In genomic region chr6:135182120-135182992, GRCh38 we compare ENCODE assay signal across 8 cellular contexts. TPM values are rescaled to one million over a fixed set of nuclear protein-coding genes. Genes with fewer than 3 reads are reported as not detected.
DNase-seq lines count a peak whose midpoint lies in the region; ATAC-seq and TF ChIP-seq lines count a peak whose summit lies in the region.

No MANE protein-coding gene starts in this region.

- no peak for TF ChIP-seq CTCF in GM12875 (IDR thresholded peaks at IDR 0.05; ENCODE audit: borderline replicate concordance, insufficient read depth, low read depth, low read length)
- TF ChIP-seq CTCF in H9 (conservative IDR thresholded peaks at IDR 0.05): no peak
- TF ChIP-seq CTCF in fibroblast of mammary gland (conservative IDR thresholded peaks at IDR 0.05; ENCODE audit: control insufficient read depth, insufficient read depth, low read depth, low read length): no peak
- no peak for TF ChIP-seq CTCF in omental fat pad (IDR thresholded peaks at IDR 0.05)

- no peaks in the 10 kb centered on the region for H3K79me1 ChIP-seq in H9 (ENCODE audit: insufficient read depth, low read depth, low read length, poor library complexity, severe bottlenecking)

- no peaks in the 10 kb centered on the region for H4K20me1 ChIP-seq in H9 (ENCODE audit: control insufficient read depth, insufficient read depth, insufficient read length)

- H2BK20ac ChIP-seq in H9 (ENCODE audit: low read depth, low read length, poor library complexity, severe bottlenecking): no peak overlapping the region

- peaks cover 41% of the 10 kb centered on the region for H3K27me3 Mint-ChIP-seq in H9 (ENCODE audit: low read depth)
- no peaks in the 10 kb centered on the region for H3K27me3 Mint-ChIP-seq in activated CD8-positive, alpha-beta memory T cell treated with anti-CD3 and anti-CD28 coated beads, Interleukin-2, amount 10 ng/mL, durations not matched to agents 7 days and 5 days

- peaks cover 2% of the 10 kb centered on the region; the same call in 1 of the 2 replicates for H3K4me1 ChIP-seq in H9 (ENCODE audit: insufficient read depth, low read length)

- peak overlapping the region; percentile 83 for H3K4me3 ChIP-seq in GM12875 (ENCODE audit: low read depth, low read length)
- H3K4me3 ChIP-seq in fibroblast of mammary gland (ENCODE audit: control insufficient read depth, low read depth, low read length): peak overlapping the region; percentile 47

- peaks cover 0 to 16% (median 13%) of the 10 kb centered on the region in 3 experiments; a peak in 5 of 7 replicates for H3K36me3 Mint-ChIP-seq in H9 (ENCODE audit: insufficient read depth in 1 of 3, low read depth in 3 of 3)
- peaks cover 27% of the 10 kb centered on the region for H3K36me3 Mint-ChIP-seq in activated CD8-positive, alpha-beta memory T cell treated with anti-CD3 and anti-CD28 coated beads, Interleukin-2, amount 10 ng/mL, durations not matched to agents 7 days and 5 days

- no peak overlapping the region for H3K18ac ChIP-seq in H9 (ENCODE audit: insufficient read length, low read depth, low read length)

- H3K27me3 ChIP-seq in H9 (ENCODE audit: insufficient read depth, low read length): peaks cover 7% of the 10 kb centered on the region; the same call in 1 of the 2 replicates

- peaks cover 0 to 3% of the 10 kb centered on the region in 2 experiments; a peak in 2 of 5 replicates for H3K9me3 Mint-ChIP-seq in H9
- no peaks in the 10 kb centered on the region for H3K9me3 Mint-ChIP-seq in activated CD8-positive, alpha-beta memory T cell treated with anti-CD3 and anti-CD28 coated beads, Interleukin-2, amount 10 ng/mL, durations not matched to agents 7 days and 5 days (ENCODE audit: low read depth)

- peaks cover 16 to 23% of the 10 kb centered on the region in 2 experiments for H3K4me1 Mint-ChIP-seq in H9
- peaks cover 30% of the 10 kb centered on the region for H3K4me1 Mint-ChIP-seq in activated CD8-positive, alpha-beta memory T cell treated with anti-CD3 and anti-CD28 coated beads, Interleukin-2, amount 10 ng/mL, durations not matched to agents 7 days and 5 days

- H4K8ac ChIP-seq in H9 (replicated peaks; ENCODE audit: insufficient read length, low read depth, low read length): no peak overlapping the region

- CTCF ChIA-PET in activated CD8-positive, alpha-beta memory T cell treated with anti-CD3 and anti-CD28 coated beads, Interleukin-2, amount 10 ng/mL, durations not matched to agents 7 days and 5 days (lab: Charles Lee): interaction anchor here (0.6 to 6.0 kb wide), 23 partner anchors 11 to 275 kb away, joined by 3 to 68 read pairs (median 7); partner anchors contain the start of gene HBS1L

- H2BK120ac ChIP-seq in H9 (ENCODE audit: low read depth, low read length, poor library complexity, severe bottlenecking): no peak overlapping the region

- H4K5ac ChIP-seq in H9 (ENCODE audit: insufficient read length, low read depth, low read length): no peak overlapping the region

- H3K23ac ChIP-seq in H9 (ENCODE audit: insufficient read length, low read depth, low read length): no peak overlapping the region

- ATAC-seq in activated CD8-positive, alpha-beta memory T cell treated with anti-CD3 and anti-CD28 coated beads, Interleukin-2, amount 10 ng/mL, durations not matched to agents 7 days and 5 days: peak; percentile 21
- ATAC-seq in omental fat pad (ENCODE audit: low FRiP score): peak; percentile 14

- H3K4me2 ChIP-seq in H9 (ENCODE audit: insufficient read depth, insufficient read length, low read length): peak overlapping the region; percentile 91

- H3K27ac Mint-ChIP-seq in H9: no peak overlapping the region
- peak overlapping the region; percentile 90 for H3K27ac Mint-ChIP-seq in activated CD8-positive, alpha-beta memory T cell treated with anti-CD3 and anti-CD28 coated beads, Interleukin-2, amount 10 ng/mL, durations not matched to agents 7 days and 5 days

- H3K4ac ChIP-seq in H9 (ENCODE audit: low read depth, low read length): no peak overlapping the region

- H3K56ac ChIP-seq in H9 (ENCODE audit: insufficient read length, low read depth, low read length): no peak overlapping the region

- H3K23me2 ChIP-seq in H9 (ENCODE audit: insufficient read length, low read depth, low read length, poor library complexity, severe bottlenecking): peaks cover 30% of the 10 kb centered on the region

- no peak overlapping the region for H2AK5ac ChIP-seq in H9 (ENCODE audit: insufficient read length, low read length)

- H3K27ac ChIP-seq in H9 (ENCODE audit: insufficient read length, low read depth, low read length): no peak overlapping the region

- no peak overlapping the region for H2BK12ac ChIP-seq in H9 (ENCODE audit: insufficient read length, low read depth, low read length)

- no peak overlapping the region; the same call in 1 of the 2 replicates for H3K14ac ChIP-seq in H9 (ENCODE audit: insufficient read depth, low read length)

- no peak overlapping the region for H3T11ph ChIP-seq in H9 (ENCODE audit: low read length)

- H3K9me3 ChIP-seq in H9 (ENCODE audit: control insufficient read depth, low read depth, low read length): no peaks in the 10 kb centered on the region

- H2AFZ ChIP-seq in H9 (ENCODE audit: low read length): no peak overlapping the region

- H3K4me3 Mint-ChIP-seq in H9: peak overlapping the region; percentile 71 to 89
- peak overlapping the region; percentile 97 for H3K4me3 Mint-ChIP-seq in activated CD8-positive, alpha-beta memory T cell treated with anti-CD3 and anti-CD28 coated beads, Interleukin-2, amount 10 ng/mL, durations not matched to agents 7 days and 5 days

- H4K91ac ChIP-seq in H9 (ENCODE audit: insufficient read length, low read depth, low read length): no peak overlapping the region

- no peak overlapping the region for H2BK15ac ChIP-seq in H9 (ENCODE audit: low read depth, low read length)

- H3K9ac ChIP-seq in H9 (ENCODE audit: extremely low read depth, insufficient read length, low read length): peak overlapping the region; percentile 36

- peak; percentile 42 for DNase-seq in H9
- DNase-seq in NAMALWA (ENCODE audit: low spot score): peak; percentile 64
- peak; percentile 65 for DNase-seq in activated CD8-positive, alpha-beta memory T cell treated with anti-CD3 and anti-CD28 coated beads, Interleukin-2, amount 10 ng/mL, durations not matched to agents 7 days and 5 days
- DNase-seq in fibroblast of mammary gland (ENCODE audit: low read depth): no peak
- DNase-seq in omental fat pad (ENCODE audit: low spot score): no peak
- DNase-seq in middle frontal gyrus (ENCODE audit: extremely low spot score, low spot score): no peak
- no peak for DNase-seq in superior temporal gyrus (ENCODE audit: extremely low spot score)

- WGBS in H9 (ENCODE audit: extremely low coverage, insufficient read length, low lambda C conversion rate): no CpG with 5 or more reads among the region's 77 CpGs

- H2BK5ac ChIP-seq in H9 (ENCODE audit: insufficient read length, low read length): no peak overlapping the region

- H3K79me2 ChIP-seq in H9 (ENCODE audit: insufficient read depth, low read length): no peaks in the 10 kb centered on the region

RNA-seq across cellular contexts. Expression of gene MYB, which starts 1.2 kb away (rescaled TPM):
- total RNA-seq in H9 (2021): 5.8 and 6.7 TPM in 2 replicates
- total RNA-seq in activated CD8-positive, alpha-beta memory T cell treated with anti-CD3 and anti-CD28 coated beads, Interleukin-2, amount 10 ng/mL, durations not matched to agents 7 days and 5 days: 10 to 100 TPM; 47.0 to 73.6 TPM
- total RNA-seq in omental fat pad: under 1 TPM in 3 of 4 donors, not detected in 1; 0.50 to 0.96 (median 0.56) TPM

Comparison
In these comparisons a context has a peak if more than half of its experiments do, and no peak if none do; other contexts are left out.
1. DNase-seq: peak in H9 (single experiment), NAMALWA (single experiment) and activated CD8-positive, alpha-beta memory T cell treated with anti-CD3 and anti-CD28 coated beads, Interleukin-2, amount 10 ng/mL, durations not matched to agents 7 days and 5 days (single experiment); none in fibroblast of mammary gland (single experiment), omental fat pad (single experiment), middle frontal gyrus (single experiment) and superior temporal gyrus (single experiment).